In genomic region chr6:154754152-154754551, GRCh38 we compare ENCODE assay signal across 1 cellular context.
TF ChIP-seq lines count a peak whose summit lies in the region.

No MANE protein-coding gene starts in this region.

TF ChIP-seq in GM12878, 131 proteins besides CTCF, POLR2A, EP300 and RAD21:
- TF ChIP-seq, protein P1, sequence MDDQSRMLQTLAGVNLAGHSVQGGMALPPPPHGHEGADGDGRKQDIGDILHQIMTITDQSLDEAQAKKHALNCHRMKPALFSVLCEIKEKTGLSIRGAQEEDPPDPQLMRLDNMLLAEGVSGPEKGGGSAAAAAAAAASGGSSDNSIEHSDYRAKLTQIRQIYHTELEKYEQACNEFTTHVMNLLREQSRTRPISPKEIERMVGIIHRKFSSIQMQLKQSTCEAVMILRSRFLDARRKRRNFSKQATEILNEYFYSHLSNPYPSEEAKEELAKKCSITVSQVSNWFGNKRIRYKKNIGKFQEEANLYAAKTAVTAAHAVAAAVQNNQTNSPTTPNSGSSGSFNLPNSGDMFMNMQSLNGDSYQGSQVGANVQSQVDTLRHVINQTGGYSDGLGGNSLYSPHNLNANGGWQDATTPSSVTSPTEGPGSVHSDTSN (IDR thresholded peaks at IDR 0.05; ENCODE audit: insufficient replicate concordance, low read depth, low read length): peak; percentile 58
- TF ChIP-seq, protein P2, sequence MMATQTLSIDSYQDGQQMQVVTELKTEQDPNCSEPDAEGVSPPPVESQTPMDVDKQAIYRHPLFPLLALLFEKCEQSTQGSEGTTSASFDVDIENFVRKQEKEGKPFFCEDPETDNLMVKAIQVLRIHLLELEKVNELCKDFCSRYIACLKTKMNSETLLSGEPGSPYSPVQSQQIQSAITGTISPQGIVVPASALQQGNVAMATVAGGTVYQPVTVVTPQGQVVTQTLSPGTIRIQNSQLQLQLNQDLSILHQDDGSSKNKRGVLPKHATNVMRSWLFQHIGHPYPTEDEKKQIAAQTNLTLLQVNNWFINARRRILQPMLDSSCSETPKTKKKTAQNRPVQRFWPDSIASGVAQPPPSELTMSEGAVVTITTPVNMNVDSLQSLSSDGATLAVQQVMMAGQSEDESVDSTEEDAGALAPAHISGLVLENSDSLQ (IDR thresholded peaks at IDR 0.05): peak; percentile 82
- TF ChIP-seq HCFC1 (IDR thresholded peaks at IDR 0.05; ENCODE audit: low read length): no peak
TF ChIP-seq in GM12878: peak in this region for 2.
